ENCODE assay signal across 22 cellular contexts in genomic region chr1:11352058-11352715, GRCh38.
"Had no signal": no experiment of that assay in that cellular context is flagged by ENCODE, and none has a peak within 500 bp of the region (broad histone marks: within the 10 kb centered on the region; RNA-seq: fewer than 3 reads in every experiment).

No MANE protein-coding gene starts in this region.

- H3K36me3 Mint-ChIP-seq: activated CD4-positive, alpha-beta memory T cell treated with anti-CD3 and anti-CD28 coated beads for 36 hours had no signal

- ATAC-seq: activated T-cell treated with anti-CD3 and anti-CD28 coated beads, Interleukin-2, amount 50 U/mL, for 72 hours; heart right ventricle; left lung; naive thymus-derived CD4-positive, alpha-beta T cell; psoas muscle; stimulated activated naive CD8-positive, alpha-beta T cell treated with anti-CD3 and anti-CD28 coated beads, Interleukin-15, Interleukin-2, amounts not matched to agents 100 U/mL and 50 U/mL, for 24 hours had no signal

- DNase-seq: activated CD4-positive, alpha-beta memory T cell treated with anti-CD3 and anti-CD28 coated beads for 36 hours; activated CD4-positive, alpha-beta T cell treated with anti-CD3 and anti-CD28 coated beads for 4 hours; activated CD4-positive, CD25-positive, alpha-beta regulatory T cell; activated effector memory CD4-positive, alpha-beta T cell treated with Interleukin-2 at 50 U/mL for 16 hours; activated naive CD4-positive, alpha-beta T cell treated with anti-CD3 and anti-CD28 coated beads for 36 hours; activated naive CD8-positive, alpha-beta T cell treated with anti-CD3 and anti-CD28 coated beads, Interleukin-2, amount 10 ng/mL, durations not matched to agents 7 days and 5 days; activated T-cell treated with anti-CD3 and anti-CD28 coated beads, Interleukin-2, amount 50 U/mL, for 72 hours; amygdala; heart right ventricle; left lung; ovary; psoas muscle; stimulated activated CD4-positive, alpha-beta T cell treated with anti-CD3 and anti-CD28 coated beads, Interleukin-12 subunit alpha, Interleukin-12 subunit beta, amount 100 ng/mL, for 4 hours; stimulated activated CD4-positive, alpha-beta T cell treated with anti-CD3 and anti-CD28 coated beads, Interleukin-4, amount 100 ng/mL, for 4 hours; stimulated activated naive CD8-positive, alpha-beta T cell treated with anti-CD3 and anti-CD28 coated beads, Interleukin-15, Interleukin-2, amounts not matched to agents 100 U/mL and 50 U/mL, for 24 hours; substantia nigra; T-helper 9 cell; tibial artery had no signal

- H3K27ac ChIP-seq: coronary artery, heart right ventricle, left lung, ovary, psoas muscle, right atrium auricular region, tibial artery had no signal

- H3K4me3 ChIP-seq: coronary artery, heart right ventricle, left lung, ovary, psoas muscle, right atrium auricular region, tibial artery had no signal

- H3K4me3 Mint-ChIP-seq: activated CD4-positive, alpha-beta memory T cell treated with anti-CD3 and anti-CD28 coated beads for 36 hours; activated naive CD4-positive, alpha-beta T cell treated with anti-CD3 and anti-CD28 coated beads for 36 hours; activated naive CD8-positive, alpha-beta T cell treated with anti-CD3 and anti-CD28 coated beads, Interleukin-2, amount 10 ng/mL, durations not matched to agents 7 days and 5 days; activated T-cell treated with anti-CD3 and anti-CD28 coated beads, Interleukin-2, amount 50 U/mL, for 72 hours had no signal

- H3K27me3 ChIP-seq: ovary, right atrium auricular region had no signal

- H3K27ac Mint-ChIP-seq: activated CD4-positive, alpha-beta memory T cell treated with anti-CD3 and anti-CD28 coated beads for 36 hours; activated naive CD4-positive, alpha-beta T cell treated with anti-CD3 and anti-CD28 coated beads for 36 hours; activated naive CD8-positive, alpha-beta T cell treated with anti-CD3 and anti-CD28 coated beads, Interleukin-2, amount 10 ng/mL, durations not matched to agents 7 days and 5 days; activated T-cell treated with anti-CD3 and anti-CD28 coated beads, Interleukin-2, amount 50 U/mL, for 72 hours had no signal

- FAIRE-seq: bronchial epithelial cell had no signal

- H3K9me3 ChIP-seq: left lung, ovary, psoas muscle had no signal

- H3K36me3 ChIP-seq: heart right ventricle, left lung, ovary, right atrium auricular region, tibial artery had no signal

- H3K4me1 ChIP-seq: heart right ventricle, left lung, psoas muscle, right atrium auricular region, tibial artery had no signal
